In genomic region chr12:6384499-6385436, GRCh38 we compare ENCODE assay signal across 1 cellular context.
TF ChIP-seq lines count a peak whose summit lies in the region.

No MANE protein-coding gene starts in this region.

TF ChIP-seq in HepG2, 621 proteins besides CTCF, POLR2A, EP300 and RAD21 (continued from another document and continues in another):
- TF ChIP-seq AHDC1 (CRISPR knock-in tag; IDR thresholded peaks at IDR 0.05; ENCODE audit: borderline replicate concordance) (peak; percentile 34; the same call in 1 of the 2 replicates), NCOA2 (CRISPR knock-in tag; IDR thresholded peaks at IDR 0.05) (0 out of 2 replicates have a peak, but pooled peaks have one; percentile 3), ZNF557 (CRISPR knock-in tag; IDR thresholded peaks at IDR 0.05) (0 out of 2 replicates have a peak, but pooled peaks have one; percentile 46), BRD4 (CRISPR knock-in tag; IDR thresholded peaks at IDR 0.05) (no peak), ATF7-NPFF (CRISPR knock-in tag; IDR thresholded peaks at IDR 0.05; ENCODE audit: low read depth) (0 out of 2 replicates have a peak, but pooled peaks have one; percentile 34), ZBTB46 (CRISPR knock-in tag; IDR thresholded peaks at IDR 0.05; ENCODE audit: borderline replicate concordance) (0 out of 2 replicates have a peak, but pooled peaks have one; percentile 22), CEBPG (CRISPR knock-in tag; IDR thresholded peaks at IDR 0.05) (peak; percentile 15; the same call in 1 of the 2 replicates), ZNF660 (CRISPR knock-in tag; IDR thresholded peaks at IDR 0.05; ENCODE audit: borderline replicate concordance, low read depth) (no peak), TFE3 (CRISPR knock-in tag; IDR thresholded peaks at IDR 0.05) (no peak), ZNF724P (CRISPR knock-in tag; IDR thresholded peaks at IDR 0.05; ENCODE audit: borderline replicate concordance) (no peak), TFDP1 (CRISPR knock-in tag; IDR thresholded peaks at IDR 0.05; ENCODE audit: borderline replicate concordance) (0 out of 2 replicates have a peak, but pooled peaks have one; percentile 4), POLR2G (IDR thresholded peaks at IDR 0.05; ENCODE audit: low read depth, low read length) (0 out of 2 replicates have a peak, but pooled peaks have one; percentile 18), SNAI1 (CRISPR knock-in tag; IDR thresholded peaks at IDR 0.05; ENCODE audit: borderline replicate concordance) (peak; percentile 36; the same call in 1 of the 2 replicates), SP2 (CRISPR knock-in tag; IDR thresholded peaks at IDR 0.05) (no peak), ARHGAP35 (CRISPR knock-in tag; IDR thresholded peaks at IDR 0.05; ENCODE audit: borderline replicate concordance) (no peak), PATZ1 (CRISPR knock-in tag; IDR thresholded peaks at IDR 0.05) (peak; percentile 65), TFDP2 (CRISPR knock-in tag; IDR thresholded peaks at IDR 0.05) (no peak; the same call in 1 of the 2 replicates), SMARCC2 (IDR thresholded peaks at IDR 0.05) (no peak), ZNF598 (CRISPR knock-in tag; IDR thresholded peaks at IDR 0.05; ENCODE audit: borderline replicate concordance) (peak; percentile 13; the same call in 1 of the 2 replicates), ZNF572 (CRISPR knock-in tag; IDR thresholded peaks at IDR 0.05) (no peak), MXD1 (CRISPR knock-in tag; IDR thresholded peaks at IDR 0.05) (peak; percentile 17; the same call in 1 of the 2 replicates), HDAC6 (IDR thresholded peaks at IDR 0.05; ENCODE audit: low read depth, low read length) (no peak), ZFP91 (CRISPR knock-in tag; IDR thresholded peaks at IDR 0.05; ENCODE audit: borderline replicate concordance) (peak; percentile 8; the same call in 1 of the 2 replicates), ZNF589 (CRISPR knock-in tag; conservative IDR thresholded peaks at IDR 0.05) (no peak), CERS6 (CRISPR knock-in tag; IDR thresholded peaks at IDR 0.05) (no peak), ZBTB21 (CRISPR knock-in tag; IDR thresholded peaks at IDR 0.05) (no peak), E2F5 (CRISPR knock-in tag; conservative IDR thresholded peaks at IDR 0.05) (no peak), SMAD1 (CRISPR knock-in tag; IDR thresholded peaks at IDR 0.05; ENCODE audit: borderline replicate concordance, low read depth) (no peak), JUND (CRISPR knock-in tag; IDR thresholded peaks at IDR 0.05) (no peak), GABPB1 (CRISPR knock-in tag; IDR thresholded peaks at IDR 0.05) (peak; percentile 25; the same call in 1 of the 2 replicates), HNRNPL (IDR thresholded peaks at IDR 0.05; ENCODE audit: low read depth, low read length) (peak; percentile 95), HDAC2 (CRISPR knock-in tag; IDR thresholded peaks at IDR 0.05) (no peak; the same call in 1 of the 2 replicates), NFYB (CRISPR knock-in tag; IDR thresholded peaks at IDR 0.05) (no peak), FOXJ3 (CRISPR knock-in tag; IDR thresholded peaks at IDR 0.05; ENCODE audit: borderline replicate concordance) (peak; percentile 34; the same call in 1 of the 2 replicates), ZNF280D (CRISPR knock-in tag; IDR thresholded peaks at IDR 0.05) (no peak), ISL2 (CRISPR knock-in tag; IDR thresholded peaks at IDR 0.05) (peak; percentile 41; the same call in 1 of the 2 replicates), ADNP (CRISPR knock-in tag; IDR thresholded peaks at IDR 0.05) (no peak), ZNF788 (CRISPR knock-in tag; IDR thresholded peaks at IDR 0.05; ENCODE audit: borderline replicate concordance) (no peak)
